In the genomic region with DNA sequence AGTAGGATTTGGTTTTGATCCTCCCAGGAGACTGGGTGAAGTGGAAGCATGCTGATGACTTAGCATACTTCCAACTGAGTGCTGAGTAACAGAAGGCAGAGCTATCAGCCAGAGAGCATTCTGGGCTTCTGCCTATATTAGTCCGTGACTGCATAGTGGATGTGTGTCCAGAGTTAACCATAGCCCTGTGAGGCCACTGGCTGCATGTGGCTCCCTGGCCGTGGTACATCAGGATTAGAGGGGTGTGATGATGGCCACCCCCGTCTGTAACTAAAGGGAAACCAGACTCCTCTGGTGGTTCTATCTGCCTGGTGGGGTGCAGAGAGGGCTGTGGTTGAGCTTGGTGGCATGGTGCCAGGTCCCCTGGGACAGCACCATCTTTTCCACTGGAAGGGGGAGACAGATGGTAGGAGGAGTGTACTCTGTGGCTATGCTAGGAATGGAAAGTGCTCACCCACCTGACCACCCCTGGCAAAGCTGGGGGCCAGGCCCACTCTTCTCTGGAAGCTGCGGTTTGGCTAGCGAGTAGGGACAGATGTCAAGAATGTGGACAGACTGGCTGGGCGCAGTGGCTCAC, we compare ENCODE assay signal across 10 cellular contexts. TPM values are rescaled to one million over a fixed set of nuclear protein-coding genes. Genes with fewer than 3 reads are reported as not detected.
DNase-seq lines count a peak whose midpoint lies in the region; ATAC-seq and TF ChIP-seq lines count a peak whose summit lies in the region.
"Had no signal": no experiment of that assay in that cellular context is flagged by ENCODE, and none has a peak within 500 bp of the region (broad histone marks: within the 10 kb centered on the region; RNA-seq: fewer than 3 reads in every experiment).

No MANE protein-coding gene starts in this region.

- TF ChIP-seq POLR2A in heart left ventricle (IDR thresholded peaks at IDR 0.05) = no peak

- peak; percentile 63 to 95 (median 94) for ATAC-seq in heart left ventricle
- ATAC-seq in T-helper 17 cell = no peak

- no peaks in the 10 kb centered on the region for H3K36me3 ChIP-seq in ACC112 (ENCODE audit: insufficient read depth, low read length)
- no peaks in the 10 kb centered on the region for H3K36me3 ChIP-seq in HEK293 (ENCODE audit: control insufficient read depth in 2 of 2, insufficient read depth in 1 of 2, low read length in 2 of 2)
- H3K36me3 ChIP-seq in heart left ventricle = no peaks in the 10 kb centered on the region
- H3K36me3 ChIP-seq: thyroid gland had no signal

- H3K4me1 ChIP-seq in ACC112 (ENCODE audit: control insufficient read depth, insufficient read depth, low read length, unreplicated experiment) = peaks cover 14% of the 10 kb centered on the region
- H3K4me1 ChIP-seq in HEK293 (ENCODE audit: control insufficient read depth, insufficient read depth, low read length) = no peaks in the 10 kb centered on the region
- peaks cover 0 to 4% (median 0%) of the 10 kb centered on the region in 12 donors for H3K4me1 ChIP-seq in heart left ventricle
- H3K4me1 ChIP-seq: thyroid gland had no signal

- TF ChIP-seq CTCF in HEK293 (tag by site-specific recombination; IDR thresholded peaks at IDR 0.05) (no peak), RWPE1 (conservative IDR thresholded peaks at IDR 0.05; ENCODE audit: low read depth) (no peak), heart left ventricle (IDR thresholded peaks at IDR 0.05) (no peak)

- H3K9me3 ChIP-seq in HEK293 (ENCODE audit: control insufficient read depth, insufficient read depth, low read depth, low read length) = no peaks in the 10 kb centered on the region
- H3K9me3 ChIP-seq in heart left ventricle = peaks cover 0 to 17% (median 0%) of the 10 kb centered on the region in 12 donors
- H3K9me3 ChIP-seq in T-helper 17 cell (ENCODE audit: control insufficient read depth, low read length, poor library complexity, severe bottlenecking) = no peaks in the 10 kb centered on the region
- H3K9me3 ChIP-seq: thyroid gland had no signal

- no peak overlapping the region for H3K4me3 Mint-ChIP-seq in activated naive CD4-positive, alpha-beta T cell treated with anti-CD3 and anti-CD28 coated beads for 36 hours
- H3K4me3 Mint-ChIP-seq in T-helper 17 cell = no peak overlapping the region

- 52 to 95% (median 65%) methylated on average over 3 to 6 of the region's 6 CpGs for WGBS in heart left ventricle, 4 donors

- H3K79me2 ChIP-seq in ACC112 (ENCODE audit: control insufficient read depth, insufficient read depth, low read length, unreplicated experiment) = no peaks in the 10 kb centered on the region

- H3K36me3 Mint-ChIP-seq in activated naive CD4-positive, alpha-beta T cell treated with anti-CD3 and anti-CD28 coated beads for 36 hours (ENCODE audit: low read depth) = no peaks in the 10 kb centered on the region
- no peaks in the 10 kb centered on the region for H3K36me3 Mint-ChIP-seq in T-helper 17 cell (ENCODE audit: low read depth)

- DNase-seq in RWPE1 (ENCODE audit: low spot score) (peak; percentile 57), heart left ventricle (peak in 1 of 5 donors; percentile 51), GM19238 (ENCODE audit: insufficient read length, low spot score) (no peak), T-helper 17 cell (no peak)
- no peak for DNase-seq in activated naive CD4-positive, alpha-beta T cell treated with anti-CD3 and anti-CD28 coated beads for 36 hours
- DNase-seq in activated CD4-positive, alpha-beta T cell treated with anti-CD3 and anti-CD28 coated beads, Interleukin-2, amount 50 U/mL, for 4 hours = no peak
- DNase-seq: SW 1271, thyroid gland had no signal

- H3K4me1 Mint-ChIP-seq in activated naive CD4-positive, alpha-beta T cell treated with anti-CD3 and anti-CD28 coated beads for 36 hours (ENCODE audit: low read depth) = no peaks in the 10 kb centered on the region
- H3K4me1 Mint-ChIP-seq in T-helper 17 cell = peaks cover 3% of the 10 kb centered on the region

- no peak overlapping the region for H3K4me3 ChIP-seq in ACC112 (ENCODE audit: low read depth, low read length)
- H3K4me3 ChIP-seq in HEK293 (ENCODE audit: low read depth, low read length) = no peak overlapping the region
- no peak overlapping the region for H3K4me3 ChIP-seq in heart left ventricle
- H3K4me3 ChIP-seq: thyroid gland had no signal

- H2AFZ ChIP-seq in ACC112 (ENCODE audit: low read length, unreplicated experiment) = peak overlapping the region; percentile 38

- H3K27me3 ChIP-seq in ACC112 (ENCODE audit: insufficient read depth, low read length) (no peaks in the 10 kb centered on the region), heart left ventricle (peaks cover 0 to 3% (median 0%) of the 10 kb centered on the region in 9 donors)
- H3K27me3 ChIP-seq: thyroid gland had no signal

- H3K9me3 Mint-ChIP-seq in activated naive CD4-positive, alpha-beta T cell treated with anti-CD3 and anti-CD28 coated beads for 36 hours = peaks cover 10% of the 10 kb centered on the region

- intact Hi-C loops in heart left ventricle (cut with DNase I) = no loop called here
- intact Hi-C loops in activated naive CD4-positive, alpha-beta T cell treated with anti-CD3 and anti-CD28 coated beads for 36 hours (cut with micrococcal nuclease) = no loop called here

- H3K27me3 Mint-ChIP-seq in activated naive CD4-positive, alpha-beta T cell treated with anti-CD3 and anti-CD28 coated beads for 36 hours (ENCODE audit: low read depth) = no peaks in the 10 kb centered on the region
- peaks cover 8% of the 10 kb centered on the region for H3K27me3 Mint-ChIP-seq in T-helper 17 cell

- CTCF ChIA-PET in HEK293 (lab: Yijun Ruan, JAX) = interaction anchor here (1.0 kb wide), 1 partner anchor 17 kb away, joined by 3 read pairs; no protein-coding TSS in a partner anchor
- CTCF ChIA-PET in RWPE1 (lab: Yijun Ruan, JAX) = interaction anchor here (0.5 to 0.6 kb wide), 2 partner anchors 11 to 19 kb away, joined by 3 read pairs; no protein-coding TSS in a partner anchor
- CTCF ChIA-PET in activated naive CD4-positive, alpha-beta T cell treated with anti-CD3 and anti-CD28 coated beads for 36 hours (lab: Charles Lee) = interaction anchor here (0.5 to 1.2 kb wide), 2 partner anchors 18 to 1043 kb away, joined by 3 to 5 read pairs; no protein-coding TSS in a partner anchor

- POLR2A ChIA-PET in HEK293 (lab: Yijun Ruan, JAX) = no interaction called here
- POLR2A ChIA-PET in RWPE1 (lab: Yijun Ruan, JAX; ENCODE audit: low non-redundant PET) = no interaction called here

- H3K27ac Mint-ChIP-seq in activated naive CD4-positive, alpha-beta T cell treated with anti-CD3 and anti-CD28 coated beads for 36 hours = no peak overlapping the region
- H3K27ac Mint-ChIP-seq in T-helper 17 cell = no peak overlapping the region

- H3K27ac ChIP-seq in ACC112 (ENCODE audit: low read depth, low read length) (peak overlapping the region; percentile 48), HEK293 (ENCODE audit: extremely low read depth, low read depth, low read length) (no peak overlapping the region), RWPE1 (no peak overlapping the region), heart left ventricle (peak overlapping the region in 2 of 12 donors; percentile 9 to 25)
- H3K27ac ChIP-seq: thyroid gland had no signal

TF ChIP-seq in HEK293, 187 proteins besides CTCF, POLR2A, EP300 and RAD21 (continues in another document):
- TF ChIP-seq ZFP41 (tag by site-specific recombination; IDR thresholded peaks at IDR 0.05; ENCODE audit: borderline replicate concordance) (no peak), ZNF239 (tag by site-specific recombination; IDR thresholded peaks at IDR 0.05) (no peak), ZIC2 (tag by site-specific recombination; IDR thresholded peaks at IDR 0.05) (peak; percentile 86)
- TF ChIP-seq, protein P1, sequence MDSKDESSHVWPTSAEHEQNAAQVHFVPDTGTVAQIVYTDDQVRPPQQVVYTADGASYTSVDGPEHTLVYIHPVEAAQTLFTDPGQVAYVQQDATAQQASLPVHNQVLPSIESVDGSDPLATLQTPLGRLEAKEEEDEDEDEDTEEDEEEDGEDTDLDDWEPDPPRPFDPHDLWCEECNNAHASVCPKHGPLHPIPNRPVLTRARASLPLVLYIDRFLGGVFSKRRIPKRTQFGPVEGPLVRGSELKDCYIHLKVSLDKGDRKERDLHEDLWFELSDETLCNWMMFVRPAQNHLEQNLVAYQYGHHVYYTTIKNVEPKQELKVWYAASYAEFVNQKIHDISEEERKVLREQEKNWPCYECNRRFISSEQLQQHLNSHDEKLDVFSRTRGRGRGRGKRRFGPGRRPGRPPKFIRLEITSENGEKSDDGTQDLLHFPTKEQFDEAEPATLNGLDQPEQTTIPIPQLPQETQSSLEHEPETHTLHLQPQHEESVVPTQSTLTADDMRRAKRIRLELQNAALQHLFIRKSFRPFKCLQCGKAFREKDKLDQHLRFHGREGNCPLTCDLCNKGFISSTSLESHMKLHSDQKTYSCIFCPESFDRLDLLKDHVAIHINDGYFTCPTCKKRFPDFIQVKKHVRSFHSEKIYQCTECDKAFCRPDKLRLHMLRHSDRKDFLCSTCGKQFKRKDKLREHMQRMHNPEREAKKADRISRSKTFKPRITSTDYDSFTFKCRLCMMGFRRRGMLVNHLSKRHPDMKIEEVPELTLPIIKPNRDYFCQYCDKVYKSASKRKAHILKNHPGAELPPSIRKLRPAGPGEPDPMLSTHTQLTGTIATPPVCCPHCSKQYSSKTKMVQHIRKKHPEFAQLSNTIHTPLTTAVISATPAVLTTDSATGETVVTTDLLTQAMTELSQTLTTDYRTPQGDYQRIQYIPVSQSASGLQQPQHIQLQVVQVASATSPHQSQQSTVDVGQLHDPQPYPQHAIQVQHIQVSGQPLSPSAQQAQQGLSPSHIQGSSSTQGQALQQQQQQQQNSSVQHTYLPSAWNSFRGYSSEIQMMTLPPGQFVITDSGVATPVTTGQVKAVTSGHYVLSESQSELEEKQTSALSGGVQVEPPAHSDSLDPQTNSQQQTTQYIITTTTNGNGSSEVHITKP (tag by site-specific recombination; IDR thresholded peaks at IDR 0.05) = peak; percentile 76

RNA-seq across cellular contexts. Expression of gene ABCD4, which starts 27.4 kb away (rescaled TPM):
- total RNA-seq in heart left ventricle (10 to 100 TPM; 11.2 to 42.9 (median 22.3) TPM), T-helper 17 cell (10 to 100 TPM; 63.0 to 75.0 TPM)
- polyA plus RNA-seq in heart left ventricle = 10 to 100 TPM; 16.0 to 33.0 TPM
- 10 to 100 TPM; 41.4 to 43.9 TPM for total RNA-seq in activated naive CD4-positive, alpha-beta T cell treated with anti-CD3 and anti-CD28 coated beads for 36 hours

RNA-seq across cellular contexts. Expression of gene VSX2, which starts 36.1 kb away (rescaled TPM):
- under 1 TPM in 1 of 9 donors, not detected in 8; 0.08 TPM for total RNA-seq in heart left ventricle
- not detected for polyA plus RNA-seq in heart left ventricle
- total RNA-seq in activated naive CD4-positive, alpha-beta T cell treated with anti-CD3 and anti-CD28 coated beads for 36 hours = not detected
- total RNA-seq in T-helper 17 cell = not detected
- total RNA-seq: thyroid gland had no signal
